ENCODE assay signal across 8 cellular contexts in genomic region chr1:166167395-166167922, GRCh38.
DNase-seq lines count a peak whose midpoint lies in the region; ATAC-seq and TF ChIP-seq lines count a peak whose summit lies in the region.

No MANE protein-coding gene starts in this region.

- DNase-seq in GM10266 (ENCODE audit: extremely low spot score) = no peak
- DNase-seq in NCI-H526 treated with DMSO at 0.1 percent for 48 hours (lab: John Stamatoyannopoulos, UW) = peak; percentile 45
- no peak for DNase-seq in effector memory CD4-positive, alpha-beta T cell
- DNase-seq in islet precursor cell = no peak
- no peak for DNase-seq in cortex of kidney (lab: John Stamatoyannopoulos, UW)
- no peak for DNase-seq in AG20443 (ENCODE audit: low spot score)

- no peak overlapping the region for H3K27ac ChIP-seq in effector memory CD4-positive, alpha-beta T cell (ENCODE audit: insufficient read depth, low read length, poor library complexity, severe bottlenecking)
- H3K27ac ChIP-seq in muscle layer of duodenum (ENCODE audit: low read length) = peak overlapping the region; percentile 84

- H3K4me1 ChIP-seq in effector memory CD4-positive, alpha-beta T cell (ENCODE audit: control insufficient read depth, insufficient read depth, low read length, poor library complexity, severe bottlenecking) = peaks cover 10% of the 10 kb centered on the region
- H3K4me1 ChIP-seq in muscle layer of duodenum (ENCODE audit: control insufficient read depth in 1 of 2, insufficient read depth in 2 of 2, low read length in 2 of 2) = peaks cover 11 to 25% of the 10 kb centered on the region in 2 donors

- ATAC-seq in HG02678 (IDR thresholded peaks at IDR 0.05; ENCODE audit: unreplicated experiment) = no peak

- no peaks in the 10 kb centered on the region for H3K9me3 ChIP-seq in effector memory CD4-positive, alpha-beta T cell (ENCODE audit: control insufficient read depth, low read length)
- H3K9me3 ChIP-seq in muscle layer of duodenum (ENCODE audit: control insufficient read depth in 1 of 2, low read length in 2 of 2) = no peaks in the 10 kb centered on the region

- no peaks in the 10 kb centered on the region for H3K36me3 ChIP-seq in effector memory CD4-positive, alpha-beta T cell (ENCODE audit: control insufficient read depth, insufficient read depth, low read length)
- no peaks in the 10 kb centered on the region for H3K36me3 ChIP-seq in muscle layer of duodenum (ENCODE audit: control insufficient read depth in 1 of 2, insufficient read depth in 2 of 2, low read length in 2 of 2)

- H3K27me3 ChIP-seq in effector memory CD4-positive, alpha-beta T cell (replicated peaks; ENCODE audit: control insufficient read depth, insufficient read depth, low read length, poor library complexity, severe bottlenecking) = peaks cover 5% of the 10 kb centered on the region
- H3K27me3 ChIP-seq in muscle layer of duodenum (ENCODE audit: low read depth, low read length) = no peaks in the 10 kb centered on the region

- H3K4me3 ChIP-seq in effector memory CD4-positive, alpha-beta T cell (ENCODE audit: insufficient read depth, low read depth, low read length, poor library complexity, severe bottlenecking) = peak overlapping the region; percentile 41
- peak overlapping the region; percentile 69 to 80 for H3K4me3 ChIP-seq in muscle layer of duodenum (ENCODE audit: low read depth in 1 of 2, low read length in 2 of 2)

- TF ChIP-seq CTCF in GM10266 (IDR thresholded peaks at IDR 0.05; ENCODE audit: control insufficient read depth, insufficient read depth, low read depth, missing control alignments) = peak; percentile 14
